In the genomic region with DNA sequence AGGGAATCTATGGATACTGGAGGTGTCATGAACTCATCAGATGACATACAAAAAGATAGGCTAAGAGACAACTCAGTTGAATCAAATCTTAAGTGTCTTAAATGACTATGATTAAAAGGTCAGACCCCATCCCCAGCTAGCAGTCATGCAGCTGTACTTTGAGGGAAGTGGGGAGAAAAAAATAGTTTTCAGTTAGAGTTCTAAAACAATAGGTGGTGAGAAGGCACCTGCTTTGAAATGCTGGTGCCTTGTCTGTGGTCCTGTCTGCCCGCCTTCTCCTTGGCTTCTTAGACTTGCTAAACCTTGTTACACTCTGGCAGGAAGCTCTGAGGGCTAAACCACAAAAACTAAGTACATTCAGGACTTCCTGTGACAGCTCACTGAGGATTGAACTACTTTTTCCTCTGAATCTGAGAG, we compare ENCODE assay signal across 9 cellular contexts. TPM values are rescaled to one million over a fixed set of nuclear protein-coding genes. Genes with fewer than 3 reads are reported as not detected.
DNase-seq lines count a peak whose midpoint lies in the region; ATAC-seq, FAIRE-seq and TF ChIP-seq lines count a peak whose summit lies in the region.
"Had no signal": no experiment of that assay in that cellular context is flagged by ENCODE, and none has a peak within 500 bp of the region (broad histone marks: within the 10 kb centered on the region; RNA-seq: fewer than 3 reads in every experiment).

No MANE protein-coding gene starts in this region.

- H3K4me3 ChIP-seq in DOHH2 (ENCODE audit: low read length): peak overlapping the region; percentile 16; the same call in 1 of the 2 replicates

- H3K9me3 ChIP-seq in DOHH2 (ENCODE audit: control insufficient read depth, insufficient read depth, low read length): no peaks in the 10 kb centered on the region

- peak overlapping the region in 2 of 6 donors; percentile 7 to 53 for H3K27ac Mint-ChIP-seq in naive B cell

- no peaks in the 10 kb centered on the region for H3K27me3 ChIP-seq in DOHH2 (ENCODE audit: control insufficient read depth, low read length)

- H3K4me2 ChIP-seq in DOHH2 (ENCODE audit: low read length): peak overlapping the region; percentile 35

- H3K4me3 Mint-ChIP-seq in naive B cell: peak overlapping the region in 4 of 8 donors; percentile 10 to 62 (median 55)

- ATAC-seq in GM21390 (IDR thresholded peaks at IDR 0.05; ENCODE audit: unreplicated experiment) (peak; percentile 80), naive B cell (ENCODE audit: low read depth in 2 of 2) (peak; percentile 28 to 34)

- TF ChIP-seq CTCF in DOHH2 (IDR thresholded peaks at IDR 0.05; ENCODE audit: low read depth, low read length, poor library complexity, severe bottlenecking): no peak

- 0 out of 2 replicates have a peak, but pooled peaks cover 3% of the 10 kb centered on the region for H3K36me3 ChIP-seq in DOHH2 (ENCODE audit: control insufficient read depth, low read length)

- no peaks in the 10 kb centered on the region for H3K79me2 ChIP-seq in DOHH2 (ENCODE audit: control insufficient read depth, low read length)

- DNase-seq in KBM-7: peak; percentile 91
- peak; percentile 75 for DNase-seq in activated CD8-positive, alpha-beta memory T cell treated with anti-CD3 and anti-CD28 coated beads for 24 hours
- DNase-seq in naive B cell: no peak
- no peak for DNase-seq in frontal cortex (ENCODE audit: low spot score in 2 of 2)
- DNase-seq in NCI-H1092 (lab: John Stamatoyannopoulos, UW): no peak
- no peak for DNase-seq in NCI-H510A (lab: John Stamatoyannopoulos, UW)

- peaks cover 23 to 28% (median 24%) of the 10 kb centered on the region in 3 donors for H3K4me1 Mint-ChIP-seq in naive B cell

- no peaks in the 10 kb centered on the region for H3K36me3 Mint-ChIP-seq in naive B cell

- in situ Hi-C loops in KBM-7 (cut with MboI; ENCODE audit: low pct_unique_long_range_greater_than_20kb, low sequenced_read_pairs): no loop called here

- H3F3A ChIP-seq in DOHH2 (ENCODE audit: control insufficient read depth, insufficient read depth): no peaks in the 10 kb centered on the region

- H3K9me2 ChIP-seq in DOHH2 (replicated peaks; ENCODE audit: control insufficient read depth, low read length): no peaks in the 10 kb centered on the region

- FAIRE-seq in frontal cortex (lab: Jason Lieb, UNC): no peak

- H3K9me3 Mint-ChIP-seq in naive B cell: peaks cover 0 to 7% (median 4%) of the 10 kb centered on the region in 7 donors

- peaks cover 14% of the 10 kb centered on the region for H3K4me1 ChIP-seq in DOHH2 (ENCODE audit: control insufficient read depth, low read length)

- no peaks in the 10 kb centered on the region for H4K20me1 ChIP-seq in DOHH2 (ENCODE audit: control insufficient read depth, insufficient read depth, low read depth, low read length)

- peaks cover 0 to 8% (median 4%) of the 10 kb centered on the region in 3 donors for H3K27me3 Mint-ChIP-seq in naive B cell

- H3K27ac ChIP-seq in DOHH2 (ENCODE audit: low read depth, low read length): no peak overlapping the region; the same call in 1 of the 2 replicates

RNA-seq across cellular contexts. Expression of a gene that starts 15.3 kb away (rescaled TPM):
- 1 to 10 TPM in 4 of 6 donors, under 1 TPM in 2; 0.35 to 1.2 (median 1.1) TPM for polyA plus RNA-seq in naive B cell (ENCODE audit: low read depth in 6 of 6)
- not detected for total RNA-seq in frontal cortex
- total RNA-seq: temporal lobe had no signal

Comparison
In these comparisons a context has a peak if more than half of its experiments do, and no peak if none do; other contexts are left out.
1. DNase-seq: peak in KBM-7 (single experiment) and activated CD8-positive, alpha-beta memory T cell treated with anti-CD3 and anti-CD28 coated beads for 24 hours (single experiment); none in naive B cell (single experiment), frontal cortex (0 of 2), NCI-H1092 (single experiment) and NCI-H510A (single experiment).